1 cellular context compared by ENCODE assay signal in genomic region chr15:40108855-40109735, GRCh38.
TF ChIP-seq lines count a peak whose summit lies in the region.

A gene with protein sequence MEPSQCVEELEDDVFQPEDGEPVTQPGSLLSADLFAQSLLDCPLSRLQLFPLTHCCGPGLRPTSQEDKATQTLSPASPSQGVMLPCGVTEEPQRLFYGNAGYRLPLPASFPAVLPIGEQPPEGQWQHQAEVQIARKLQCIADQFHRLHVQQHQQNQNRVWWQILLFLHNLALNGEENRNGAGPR (minus strand): TSS chr15:40108879. CDS start chr15:40106086, 2,793 bp downstream.

TF ChIP-seq in HepG2, 621 proteins besides CTCF, POLR2A, EP300 and RAD21 (continued from another document and continues in another):
- TF ChIP-seq CENPX (CRISPR knock-in tag; IDR thresholded peaks at IDR 0.05) (no peak), ATF7 (IDR thresholded peaks at IDR 0.05) (no peak), ATF7 (CRISPR knock-in tag; IDR thresholded peaks at IDR 0.05) (no peak; the same call in 1 of the 2 replicates), THAP11 (CRISPR knock-in tag; IDR thresholded peaks at IDR 0.05) (peak; percentile 88), MNT (IDR thresholded peaks at IDR 0.05) (no peak), ZFYVE20 (CRISPR knock-in tag; IDR thresholded peaks at IDR 0.05; ENCODE audit: borderline replicate concordance, low read depth) (no peak), HDAC6 (IDR thresholded peaks at IDR 0.05; ENCODE audit: low read depth, low read length) (no peak), ZFP90 (CRISPR knock-in tag; IDR thresholded peaks at IDR 0.05; ENCODE audit: borderline replicate concordance) (no peak), ZNF281 (CRISPR knock-in tag; IDR thresholded peaks at IDR 0.05; ENCODE audit: borderline replicate concordance) (peak; percentile 47; the same call in 1 of the 2 replicates), SIN3B (IDR thresholded peaks at IDR 0.05; ENCODE audit: low read length) (no peak), SP1 (IDR thresholded peaks at IDR 0.05) (no peak), SP1 (CRISPR knock-in tag; IDR thresholded peaks at IDR 0.05) (peak; percentile 95), ZNF704 (CRISPR knock-in tag; IDR thresholded peaks at IDR 0.05; ENCODE audit: borderline replicate concordance) (no peak), RBAK (CRISPR knock-in tag; IDR thresholded peaks at IDR 0.05) (peak; percentile 13; the same call in 1 of the 2 replicates), PBX2 (CRISPR knock-in tag; IDR thresholded peaks at IDR 0.05) (no peak), ZNF660 (CRISPR knock-in tag; IDR thresholded peaks at IDR 0.05; ENCODE audit: borderline replicate concordance, low read depth) (no peak), NPAS2 (CRISPR knock-in tag; IDR thresholded peaks at IDR 0.05; ENCODE audit: borderline replicate concordance) (no peak), NAIF1 (CRISPR knock-in tag; IDR thresholded peaks at IDR 0.05; ENCODE audit: borderline replicate concordance) (no peak), ETV5 (CRISPR knock-in tag; IDR thresholded peaks at IDR 0.05; ENCODE audit: borderline replicate concordance) (peak; percentile 38; the same call in 1 of the 2 replicates), PCBP2 (optimal IDR thresholded peaks at IDR 0.05; ENCODE audit: low read depth, low read length, poor library complexity, severe bottlenecking) (no peak), ZNF496 (CRISPR knock-in tag; IDR thresholded peaks at IDR 0.05; ENCODE audit: insufficient replicate concordance) (no peak), HNRNPUL1 (IDR thresholded peaks at IDR 0.05; ENCODE audit: low read depth, low read length) (no peak), ZFP91 (CRISPR knock-in tag; IDR thresholded peaks at IDR 0.05; ENCODE audit: borderline replicate concordance) (peak; percentile 70; the same call in 1 of the 2 replicates), ZNF484 (CRISPR knock-in tag; IDR thresholded peaks at IDR 0.05; ENCODE audit: borderline replicate concordance, low read depth) (no peak), ZNF224 (CRISPR knock-in tag; IDR thresholded peaks at IDR 0.05) (no peak), ZNF567 (CRISPR knock-in tag; IDR thresholded peaks at IDR 0.05; ENCODE audit: borderline replicate concordance) (no peak), POLR2G (IDR thresholded peaks at IDR 0.05; ENCODE audit: low read depth, low read length) (no peak; the same call in 1 of the 2 replicates), MED1 (CRISPR knock-in tag; IDR thresholded peaks at IDR 0.05) (peak; percentile 85), ZNF749 (CRISPR knock-in tag; IDR thresholded peaks at IDR 0.05; ENCODE audit: borderline replicate concordance) (no peak), ZNF737 (CRISPR knock-in tag; IDR thresholded peaks at IDR 0.05; ENCODE audit: borderline replicate concordance) (no peak), ZNF549 (CRISPR knock-in tag; IDR thresholded peaks at IDR 0.05) (no peak)
- TF ChIP-seq, protein P1, sequence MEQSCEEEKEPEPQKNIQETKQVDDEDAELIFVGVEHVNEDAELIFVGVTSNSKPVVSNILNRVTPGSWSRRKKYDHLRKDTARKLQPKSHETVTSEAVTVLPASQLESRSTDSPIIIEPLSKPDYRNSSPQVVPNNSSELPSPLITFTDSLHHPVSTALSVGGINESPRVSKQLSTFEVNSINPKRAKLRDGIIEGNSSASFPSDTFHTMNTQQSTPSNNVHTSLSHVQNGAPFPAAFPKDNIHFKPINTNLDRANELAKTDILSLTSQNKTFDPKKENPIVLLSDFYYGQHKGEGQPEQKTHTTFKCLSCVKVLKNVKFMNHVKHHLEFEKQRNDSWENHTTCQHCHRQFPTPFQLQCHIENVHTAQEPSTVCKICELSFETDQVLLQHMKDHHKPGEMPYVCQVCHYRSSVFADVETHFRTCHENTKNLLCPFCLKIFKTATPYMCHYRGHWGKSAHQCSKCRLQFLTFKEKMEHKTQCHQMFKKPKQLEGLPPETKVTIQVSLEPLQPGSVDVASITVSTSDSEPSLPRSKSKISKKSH (CRISPR knock-in tag; IDR thresholded peaks at IDR 0.05; ENCODE audit: borderline replicate concordance), result no peak
- TF ChIP-seq, protein P2, sequence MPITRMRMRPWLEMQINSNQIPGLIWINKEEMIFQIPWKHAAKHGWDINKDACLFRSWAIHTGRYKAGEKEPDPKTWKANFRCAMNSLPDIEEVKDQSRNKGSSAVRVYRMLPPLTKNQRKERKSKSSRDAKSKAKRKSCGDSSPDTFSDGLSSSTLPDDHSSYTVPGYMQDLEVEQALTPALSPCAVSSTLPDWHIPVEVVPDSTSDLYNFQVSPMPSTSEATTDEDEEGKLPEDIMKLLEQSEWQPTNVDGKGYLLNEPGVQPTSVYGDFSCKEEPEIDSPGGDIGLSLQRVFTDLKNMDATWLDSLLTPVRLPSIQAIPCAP (CRISPR knock-in tag; IDR thresholded peaks at IDR 0.05; ENCODE audit: low read depth), result no peak
- TF ChIP-seq, protein P3, sequence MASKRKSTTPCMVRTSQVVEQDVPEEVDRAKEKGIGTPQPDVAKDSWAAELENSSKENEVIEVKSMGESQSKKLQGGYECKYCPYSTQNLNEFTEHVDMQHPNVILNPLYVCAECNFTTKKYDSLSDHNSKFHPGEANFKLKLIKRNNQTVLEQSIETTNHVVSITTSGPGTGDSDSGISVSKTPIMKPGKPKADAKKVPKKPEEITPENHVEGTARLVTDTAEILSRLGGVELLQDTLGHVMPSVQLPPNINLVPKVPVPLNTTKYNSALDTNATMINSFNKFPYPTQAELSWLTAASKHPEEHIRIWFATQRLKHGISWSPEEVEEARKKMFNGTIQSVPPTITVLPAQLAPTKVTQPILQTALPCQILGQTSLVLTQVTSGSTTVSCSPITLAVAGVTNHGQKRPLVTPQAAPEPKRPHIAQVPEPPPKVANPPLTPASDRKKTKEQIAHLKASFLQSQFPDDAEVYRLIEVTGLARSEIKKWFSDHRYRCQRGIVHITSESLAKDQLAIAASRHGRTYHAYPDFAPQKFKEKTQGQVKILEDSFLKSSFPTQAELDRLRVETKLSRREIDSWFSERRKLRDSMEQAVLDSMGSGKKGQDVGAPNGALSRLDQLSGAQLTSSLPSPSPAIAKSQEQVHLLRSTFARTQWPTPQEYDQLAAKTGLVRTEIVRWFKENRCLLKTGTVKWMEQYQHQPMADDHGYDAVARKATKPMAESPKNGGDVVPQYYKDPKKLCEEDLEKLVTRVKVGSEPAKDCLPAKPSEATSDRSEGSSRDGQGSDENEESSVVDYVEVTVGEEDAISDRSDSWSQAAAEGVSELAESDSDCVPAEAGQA (IDR thresholded peaks at IDR 0.05; ENCODE audit: low read depth), result no peak
- TF ChIP-seq, protein P3 (CRISPR knock-in tag; IDR thresholded peaks at IDR 0.05; ENCODE audit: borderline replicate concordance), result no peak
- TF ChIP-seq, protein P4, sequence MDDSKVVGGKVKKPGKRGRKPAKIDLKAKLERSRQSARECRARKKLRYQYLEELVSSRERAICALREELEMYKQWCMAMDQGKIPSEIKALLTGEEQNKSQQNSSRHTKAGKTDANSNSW (CRISPR knock-in tag; IDR thresholded peaks at IDR 0.05; ENCODE audit: borderline replicate concordance), result no peak
- TF ChIP-seq, protein P5, sequence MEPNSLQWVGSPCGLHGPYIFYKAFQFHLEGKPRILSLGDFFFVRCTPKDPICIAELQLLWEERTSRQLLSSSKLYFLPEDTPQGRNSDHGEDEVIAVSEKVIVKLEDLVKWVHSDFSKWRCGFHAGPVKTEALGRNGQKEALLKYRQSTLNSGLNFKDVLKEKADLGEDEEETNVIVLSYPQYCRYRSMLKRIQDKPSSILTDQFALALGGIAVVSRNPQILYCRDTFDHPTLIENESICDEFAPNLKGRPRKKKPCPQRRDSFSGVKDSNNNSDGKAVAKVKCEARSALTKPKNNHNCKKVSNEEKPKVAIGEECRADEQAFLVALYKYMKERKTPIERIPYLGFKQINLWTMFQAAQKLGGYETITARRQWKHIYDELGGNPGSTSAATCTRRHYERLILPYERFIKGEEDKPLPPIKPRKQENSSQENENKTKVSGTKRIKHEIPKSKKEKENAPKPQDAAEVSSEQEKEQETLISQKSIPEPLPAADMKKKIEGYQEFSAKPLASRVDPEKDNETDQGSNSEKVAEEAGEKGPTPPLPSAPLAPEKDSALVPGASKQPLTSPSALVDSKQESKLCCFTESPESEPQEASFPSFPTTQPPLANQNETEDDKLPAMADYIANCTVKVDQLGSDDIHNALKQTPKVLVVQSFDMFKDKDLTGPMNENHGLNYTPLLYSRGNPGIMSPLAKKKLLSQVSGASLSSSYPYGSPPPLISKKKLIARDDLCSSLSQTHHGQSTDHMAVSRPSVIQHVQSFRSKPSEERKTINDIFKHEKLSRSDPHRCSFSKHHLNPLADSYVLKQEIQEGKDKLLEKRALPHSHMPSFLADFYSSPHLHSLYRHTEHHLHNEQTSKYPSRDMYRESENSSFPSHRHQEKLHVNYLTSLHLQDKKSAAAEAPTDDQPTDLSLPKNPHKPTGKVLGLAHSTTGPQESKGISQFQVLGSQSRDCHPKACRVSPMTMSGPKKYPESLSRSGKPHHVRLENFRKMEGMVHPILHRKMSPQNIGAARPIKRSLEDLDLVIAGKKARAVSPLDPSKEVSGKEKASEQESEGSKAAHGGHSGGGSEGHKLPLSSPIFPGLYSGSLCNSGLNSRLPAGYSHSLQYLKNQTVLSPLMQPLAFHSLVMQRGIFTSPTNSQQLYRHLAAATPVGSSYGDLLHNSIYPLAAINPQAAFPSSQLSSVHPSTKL (CRISPR knock-in tag; IDR thresholded peaks at IDR 0.05), result peak; percentile 76; the same call in 1 of the 2 replicates
